ENCODE assay signal across 15 cellular contexts in the genomic region with DNA sequence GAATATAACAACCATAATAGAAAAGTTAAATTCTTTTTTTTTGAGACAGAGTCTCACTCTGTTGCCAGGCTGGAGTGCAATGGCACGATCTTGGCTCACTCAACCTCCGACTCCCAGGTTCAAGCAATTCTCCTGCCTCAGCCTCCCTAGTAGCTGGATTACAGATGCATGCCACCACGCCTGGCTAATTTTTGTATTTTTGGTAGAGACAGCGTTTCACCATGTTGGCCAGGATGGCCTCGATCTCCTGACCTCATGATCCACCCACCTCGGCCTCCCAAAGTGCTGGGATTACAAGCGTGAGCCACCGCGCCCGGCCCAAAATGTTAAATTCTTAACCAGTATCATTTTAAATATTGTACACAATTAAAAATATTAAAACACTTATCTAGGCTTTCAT. TPM values are rescaled to one million over a fixed set of nuclear protein-coding genes. Genes with fewer than 3 reads are reported as not detected.
"Had no signal": no experiment of that assay in that cellular context is flagged by ENCODE, and none has a peak within 500 bp of the region (broad histone marks: within the 10 kb centered on the region; RNA-seq: fewer than 3 reads in every experiment).

No MANE protein-coding gene starts in this region.

RNA-seq across cellular contexts. Expression of a gene that starts 35.3 kb away (rescaled TPM):
- total RNA-seq: left cardiac atrium; left colon; left lobe of liver; left ventricle myocardium inferior; left ventricle myocardium superior; lung microvascular endothelial cell; mammary epithelial cell; mononuclear cell; mucosa of descending colon; myocyte; naive thymus-derived CD8-positive, alpha-beta T cell had no signal
- polyA plus RNA-seq: immature natural killer cell; keratinocyte; liver; mammary epithelial cell; naive thymus-derived CD4-positive, alpha-beta T cell; naive thymus-derived CD8-positive, alpha-beta T cell had no signal
